2 cellular contexts compared by ENCODE assay signal in the genomic region with DNA sequence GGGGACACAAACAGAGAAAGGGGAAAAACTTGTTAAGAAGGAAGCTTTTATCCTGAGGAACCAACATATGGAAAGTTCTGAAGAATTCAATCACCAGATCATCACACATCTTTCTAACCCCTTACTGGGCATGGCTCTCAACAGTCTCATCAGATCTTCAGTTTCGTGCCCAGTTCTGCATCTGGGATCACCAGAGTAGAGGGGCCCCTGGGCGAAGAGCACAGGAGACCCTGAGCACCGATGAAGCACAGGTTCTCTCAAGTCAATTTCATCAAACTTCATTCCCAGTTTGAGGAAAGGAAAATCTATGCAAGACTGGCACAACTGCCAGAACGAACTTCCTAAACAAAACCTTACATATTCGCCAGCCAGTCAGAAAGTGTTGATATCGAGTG.
A peak's percentile ranks its signal among the peaks of the same experiment; 100 is the strongest.
TF ChIP-seq lines count a peak whose summit lies in the region.

No MANE protein-coding gene starts in this region.

TF ChIP-seq in GM12891, 5 proteins besides CTCF, POLR2A, EP300 and RAD21:
- no peak for TF ChIP-seq POU2F2 (IDR thresholded peaks at IDR 0.05; ENCODE audit: low read depth, low read length)
- no peak for TF ChIP-seq POLR2AphosphoS5 (IDR thresholded peaks at IDR 0.05; ENCODE audit: low read depth, low read length)
- TF ChIP-seq SPI1 (IDR thresholded peaks at IDR 0.05; ENCODE audit: low read depth, low read length) = no peak
- TF ChIP-seq TAF1 (IDR thresholded peaks at IDR 0.05; ENCODE audit: low read depth, low read length) = no peak
- TF ChIP-seq PAX5 (IDR thresholded peaks at IDR 0.05; ENCODE audit: insufficient read depth, low read length, severe bottlenecking) = no peak

TF ChIP-seq in GM12878, 131 proteins besides CTCF, POLR2A, EP300 and RAD21:
- no peak for TF ChIP-seq FOXM1 (IDR thresholded peaks at IDR 0.05; ENCODE audit: low read depth, low read length)
- TF ChIP-seq POLR2AphosphoS5 (IDR thresholded peaks at IDR 0.05; ENCODE audit: low read length) = 0 out of 2 replicates have a peak, but pooled peaks have one; percentile 11
- peak; percentile 26; the same call in 1 of the 2 replicates for TF ChIP-seq SMAD5 (IDR thresholded peaks at IDR 0.05; ENCODE audit: low read depth)
